ENCODE assay signal across 17 cellular contexts in genomic region chr22:47164514-47165337, GRCh38.
DNase-seq lines count a peak whose midpoint lies in the region; ATAC-seq, FAIRE-seq and TF ChIP-seq lines count a peak whose summit lies in the region.
"Had no signal": no experiment of that assay in that cellular context is flagged by ENCODE, and none has a peak within 500 bp of the region (broad histone marks: within the 10 kb centered on the region; RNA-seq: fewer than 3 reads in every experiment).

No MANE protein-coding gene starts in this region.

- no peak overlapping the region for H3K4me3 ChIP-seq in heart right ventricle
- H3K4me3 ChIP-seq in aorta (ENCODE audit: low read length in 2 of 2) = no peak overlapping the region

- H3K27me3 ChIP-seq in heart right ventricle (no peaks in the 10 kb centered on the region), aorta (ENCODE audit: control insufficient read depth in 1 of 2, insufficient read depth in 2 of 2, low read length in 1 of 2) (no peaks in the 10 kb centered on the region)
- H3K27me3 ChIP-seq: brain microvascular endothelial cell had no signal

- H3K36me3 ChIP-seq in heart right ventricle = peaks cover 0 to 10% (median 0%) of the 10 kb centered on the region in 9 donors
- H3K36me3 ChIP-seq in aorta (ENCODE audit: control insufficient read depth in 1 of 2, insufficient read depth in 2 of 2, low read length in 1 of 2) = no peaks in the 10 kb centered on the region
- H3K36me3 ChIP-seq: brain microvascular endothelial cell had no signal

- FAIRE-seq in HTR-8/SVneo (lab: Jason Lieb, UNC) = no peak
- FAIRE-seq: H54 had no signal

- no peaks in the 10 kb centered on the region for H3K27me3 Mint-ChIP-seq in natural killer cell treated with Interleukin-12 subunit alpha and Interleukin-12 subunit beta and Interleukin-15 and Interleukin-18, amount 100 ng/mL, for 72 hours
- H3K27me3 Mint-ChIP-seq in natural killer cell (ENCODE audit: low read depth in 2 of 2) (no peaks in the 10 kb centered on the region), nephron progenitor cell (ENCODE audit: low read depth, poor library complexity) (no peaks in the 10 kb centered on the region)
- H3K27me3 Mint-ChIP-seq in activated T-helper 17 cell treated with anti-CD3 and anti-CD28 coated beads, Interleukin-2, amount 50 U/mL, for 72 hours = no peaks in the 10 kb centered on the region
- H3K27me3 Mint-ChIP-seq: memory B cell; stimulated activated naive CD8-positive, alpha-beta T cell treated with anti-CD3 and anti-CD28 coated beads, Interleukin-15, amount 100 ng/mL, for 72 hours had no signal

- H3K27ac ChIP-seq in heart right ventricle (peak overlapping the region; percentile 9 to 81 (median 56)), aorta (ENCODE audit: low read depth in 1 of 2, low read length in 2 of 2) (no peak overlapping the region)
- H3K27ac ChIP-seq: brain microvascular endothelial cell had no signal

- H3K9me3 ChIP-seq in heart right ventricle (peaks cover 0 to 7% (median 0%) of the 10 kb centered on the region in 11 donors), aorta (ENCODE audit: control insufficient read depth, low read length) (no peaks in the 10 kb centered on the region)
- H3K9me3 ChIP-seq: Caco-2 had no signal

- H3K27ac Mint-ChIP-seq in natural killer cell treated with Interleukin-12 subunit alpha and Interleukin-12 subunit beta and Interleukin-15 and Interleukin-18, amount 100 ng/mL, for 72 hours = no peak overlapping the region
- H3K27ac Mint-ChIP-seq in natural killer cell (no peak overlapping the region), nephron progenitor cell (peak overlapping the region; percentile 90)
- H3K27ac Mint-ChIP-seq in activated T-helper 17 cell treated with anti-CD3 and anti-CD28 coated beads, Interleukin-2, amount 50 U/mL, for 72 hours = no peak overlapping the region
- H3K27ac Mint-ChIP-seq: memory B cell; stimulated activated naive CD8-positive, alpha-beta T cell treated with anti-CD3 and anti-CD28 coated beads, Interleukin-15, amount 100 ng/mL, for 72 hours had no signal

- no peaks in the 10 kb centered on the region for H3K36me3 Mint-ChIP-seq in natural killer cell treated with Interleukin-12 subunit alpha and Interleukin-12 subunit beta and Interleukin-15 and Interleukin-18, amount 100 ng/mL, for 72 hours
- H3K36me3 Mint-ChIP-seq in natural killer cell = no peaks in the 10 kb centered on the region
- peaks cover 12% of the 10 kb centered on the region for H3K36me3 Mint-ChIP-seq in nephron progenitor cell (ENCODE audit: low read depth)
- H3K36me3 Mint-ChIP-seq in activated T-helper 17 cell treated with anti-CD3 and anti-CD28 coated beads, Interleukin-2, amount 50 U/mL, for 72 hours (ENCODE audit: low read depth) = peaks cover 55% of the 10 kb centered on the region

- TF ChIP-seq CTCF in natural killer cell (IDR thresholded peaks at IDR 0.05) (no peak), heart right ventricle (IDR thresholded peaks at IDR 0.05) (no peak), nephron progenitor cell (IDR thresholded peaks at IDR 0.05) (no peak)

- peaks cover 0 to 2% of the 10 kb centered on the region in 2 donors for H3K4me1 Mint-ChIP-seq in natural killer cell treated with Interleukin-12 subunit alpha and Interleukin-12 subunit beta and Interleukin-15 and Interleukin-18, amount 100 ng/mL, for 72 hours (ENCODE audit: low read depth in 2 of 2)
- H3K4me1 Mint-ChIP-seq in natural killer cell (peaks cover 6 to 10% of the 10 kb centered on the region in 2 donors), nephron progenitor cell (peaks cover 44% of the 10 kb centered on the region)
- no peaks in the 10 kb centered on the region for H3K4me1 Mint-ChIP-seq in activated T-helper 17 cell treated with anti-CD3 and anti-CD28 coated beads, Interleukin-2, amount 50 U/mL, for 72 hours
- H3K4me1 Mint-ChIP-seq: stimulated activated naive CD8-positive, alpha-beta T cell treated with anti-CD3 and anti-CD28 coated beads, Interleukin-15, amount 100 ng/mL, for 72 hours had no signal

- H3K4me1 ChIP-seq in heart right ventricle (peaks cover 0 to 27% (median 8%) of the 10 kb centered on the region in 9 donors), aorta (ENCODE audit: control insufficient read depth in 1 of 2, insufficient read depth in 2 of 2, low read length in 2 of 2) (no peaks in the 10 kb centered on the region)
- H3K4me1 ChIP-seq: Caco-2 had no signal

- intact Hi-C loops in natural killer cell (cut with micrococcal nuclease) (no loop called here), heart right ventricle (cut with DNase I) (no loop called here), aorta (cut with DNase I) (no loop called here)

- no peaks in the 10 kb centered on the region for H3K9me3 Mint-ChIP-seq in natural killer cell treated with Interleukin-12 subunit alpha and Interleukin-12 subunit beta and Interleukin-15 and Interleukin-18, amount 100 ng/mL, for 72 hours
- H3K9me3 Mint-ChIP-seq in natural killer cell = no peaks in the 10 kb centered on the region
- H3K9me3 Mint-ChIP-seq in nephron progenitor cell = peaks cover 6% of the 10 kb centered on the region
- H3K9me3 Mint-ChIP-seq in activated T-helper 17 cell treated with anti-CD3 and anti-CD28 coated beads, Interleukin-2, amount 50 U/mL, for 72 hours = no peaks in the 10 kb centered on the region
- H3K9me3 Mint-ChIP-seq: memory B cell; stimulated activated naive CD8-positive, alpha-beta T cell treated with anti-CD3 and anti-CD28 coated beads, Interleukin-15, amount 100 ng/mL, for 72 hours had no signal

- H3K4me3 Mint-ChIP-seq in natural killer cell treated with Interleukin-12 subunit alpha and Interleukin-12 subunit beta and Interleukin-15 and Interleukin-18, amount 100 ng/mL, for 72 hours = no peak overlapping the region
- no peak overlapping the region for H3K4me3 Mint-ChIP-seq in natural killer cell
- H3K4me3 Mint-ChIP-seq in nephron progenitor cell = no peak overlapping the region
- no peak overlapping the region for H3K4me3 Mint-ChIP-seq in activated T-helper 17 cell treated with anti-CD3 and anti-CD28 coated beads, Interleukin-2, amount 50 U/mL, for 72 hours
- H3K4me3 Mint-ChIP-seq: memory B cell; stimulated activated naive CD8-positive, alpha-beta T cell treated with anti-CD3 and anti-CD28 coated beads, Interleukin-15, amount 100 ng/mL, for 72 hours had no signal

- peak; percentile 51 for DNase-seq in natural killer cell treated with Interleukin-12 subunit alpha and Interleukin-12 subunit beta and Interleukin-15 and Interleukin-18, amount 100 ng/mL, for 72 hours (ENCODE audit: low spot score)
- no peak for DNase-seq in natural killer cell
- DNase-seq in heart right ventricle = peak in 1 of 2 donors; percentile 4
- DNase-seq in nephron progenitor cell = peak; percentile 47
- DNase-seq in aorta = peak; percentile 37 to 65
- no peak for DNase-seq in HTR-8/SVneo (ENCODE audit: insufficient read length, low spot score)
- DNase-seq: activated naive CD4-positive, alpha-beta T cell; brain microvascular endothelial cell; effector CD8-positive, alpha-beta T cell; GF-D8; NCI-H526 treated with DMSO at 0.1 percent for 48 hours; stimulated activated naive CD8-positive, alpha-beta T cell treated with anti-CD3 and anti-CD28 coated beads, Interleukin-15, amount 100 ng/mL, for 72 hours had no signal

- WGBS in heart right ventricle, 2 donors = 68 to 71% methylated on average over 28 of the region's 28 CpGs
- WGBS in aorta, 2 donors = 76 to 81% methylated on average over 28 of the region's 28 CpGs

- no peak for ATAC-seq in natural killer cell treated with Interleukin-12 subunit alpha and Interleukin-12 subunit beta and Interleukin-15 and Interleukin-18, amount 100 ng/mL, for 72 hours
- ATAC-seq in natural killer cell (no peak), heart right ventricle (peak in 6 of 8 donors; percentile 21 to 75 (median 54)), aorta (ENCODE audit: low FRiP score) (no peak), HG03442 (IDR thresholded peaks at IDR 0.05; ENCODE audit: unreplicated experiment) (no peak)
- ATAC-seq in activated T-helper 17 cell treated with anti-CD3 and anti-CD28 coated beads, Interleukin-2, amount 50 U/mL, for 72 hours (replicated peaks) = no peak
- ATAC-seq: stimulated activated naive CD8-positive, alpha-beta T cell treated with anti-CD3 and anti-CD28 coated beads, Interleukin-15, amount 100 ng/mL, for 72 hours had no signal

Comparison
In these comparisons a context has a peak if more than half of its experiments do, and no peak if none do; other contexts are left out.
1. DNase-seq: peak in natural killer cell treated with Interleukin-12 subunit alpha and Interleukin-12 subunit beta and Interleukin-15 and Interleukin-18, amount 100 ng/mL, for 72 hours (single experiment), nephron progenitor cell (single experiment) and aorta (2 of 2); none in natural killer cell (single experiment) and HTR-8/SVneo (single experiment).
2. ATAC-seq: peak in heart right ventricle (6 of 8); none in natural killer cell treated with Interleukin-12 subunit alpha and Interleukin-12 subunit beta and Interleukin-15 and Interleukin-18, amount 100 ng/mL, for 72 hours (0 of 2), natural killer cell (0 of 3), aorta (single experiment), HG03442 (single experiment) and activated T-helper 17 cell treated with anti-CD3 and anti-CD28 coated beads, Interleukin-2, amount 50 U/mL, for 72 hours (single experiment).
3. H3K27ac ChIP-seq: peak in heart right ventricle (10 of 10); none in aorta (0 of 2).